In genomic region chr3:161415506-161416231, GRCh38 we compare ENCODE assay signal across 1 cellular context.
TF ChIP-seq lines count a peak whose summit lies in the region.

No MANE protein-coding gene starts in this region.

TF ChIP-seq in HEK293, 187 proteins besides CTCF, POLR2A, EP300 and RAD21 (continued from another document):
- no peak for TF ChIP-seq GLIS2 (tag by site-specific recombination; IDR thresholded peaks at IDR 0.05)
- TF ChIP-seq BCL11A (tag by site-specific recombination; IDR thresholded peaks at IDR 0.05; ENCODE audit: low read depth): 0 out of 2 replicates have a peak, but pooled peaks have one; percentile 45
- TF ChIP-seq ZBTB48 (tag by site-specific recombination; IDR thresholded peaks at IDR 0.05): no peak
- no peak for TF ChIP-seq ZNF521 (tag by site-specific recombination; IDR thresholded peaks at IDR 0.05)
- no peak for TF ChIP-seq ZNF513 (tag by site-specific recombination; IDR thresholded peaks at IDR 0.05)
- no peak for TF ChIP-seq ZNF280C (tag by site-specific recombination; IDR thresholded peaks at IDR 0.05)
- 0 out of 2 replicates have a peak, but pooled peaks have one; percentile 32 for TF ChIP-seq ZBTB17 (tag by site-specific recombination; IDR thresholded peaks at IDR 0.05)
- no peak for TF ChIP-seq ZNF510 (tag by site-specific recombination; IDR thresholded peaks at IDR 0.05; ENCODE audit: insufficient replicate concordance)
- no peak for TF ChIP-seq KLF17 (tag by site-specific recombination; IDR thresholded peaks at IDR 0.05)
- peak; percentile 26; the same call in 1 of the 2 replicates for TF ChIP-seq OSR2 (tag by site-specific recombination; IDR thresholded peaks at IDR 0.05)
- TF ChIP-seq ZNF843 (tag by site-specific recombination; IDR thresholded peaks at IDR 0.05): 0 out of 2 replicates have a peak, but pooled peaks have one; percentile 63
- peak; percentile 71 for TF ChIP-seq ZNF366 (tag by site-specific recombination; conservative IDR thresholded peaks at IDR 0.05)
- TF ChIP-seq ZNF600 (tag by site-specific recombination; IDR thresholded peaks at IDR 0.05): no peak
- no peak for TF ChIP-seq HOXC10 (CRISPR knock-in tag; IDR thresholded peaks at IDR 0.05)
- TF ChIP-seq YY1 (tag by site-specific recombination; IDR thresholded peaks at IDR 0.05): no peak
- TF ChIP-seq, protein P1, sequence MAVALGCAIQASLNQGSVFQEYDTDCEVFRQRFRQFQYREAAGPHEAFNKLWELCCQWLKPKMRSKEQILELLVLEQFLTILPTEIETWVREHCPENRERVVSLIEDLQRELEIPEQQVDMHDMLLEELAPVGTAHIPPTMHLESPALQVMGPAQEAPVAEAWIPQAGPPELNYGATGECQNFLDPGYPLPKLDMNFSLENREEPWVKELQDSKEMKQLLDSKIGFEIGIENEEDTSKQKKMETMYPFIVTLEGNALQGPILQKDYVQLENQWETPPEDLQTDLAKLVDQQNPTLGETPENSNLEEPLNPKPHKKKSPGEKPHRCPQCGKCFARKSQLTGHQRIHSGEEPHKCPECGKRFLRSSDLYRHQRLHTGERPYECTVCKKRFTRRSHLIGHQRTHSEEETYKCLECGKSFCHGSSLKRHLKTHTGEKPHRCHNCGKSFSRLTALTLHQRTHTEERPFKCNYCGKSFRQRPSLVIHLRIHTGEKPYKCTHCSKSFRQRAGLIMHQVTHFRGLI (tag by site-specific recombination; IDR thresholded peaks at IDR 0.05): no peak
- no peak for TF ChIP-seq ZNF777 (tag by site-specific recombination; IDR thresholded peaks at IDR 0.05; ENCODE audit: borderline replicate concordance)
- TF ChIP-seq ZBTB8A (tag by site-specific recombination; IDR thresholded peaks at IDR 0.05): no peak
- TF ChIP-seq, protein P2, sequence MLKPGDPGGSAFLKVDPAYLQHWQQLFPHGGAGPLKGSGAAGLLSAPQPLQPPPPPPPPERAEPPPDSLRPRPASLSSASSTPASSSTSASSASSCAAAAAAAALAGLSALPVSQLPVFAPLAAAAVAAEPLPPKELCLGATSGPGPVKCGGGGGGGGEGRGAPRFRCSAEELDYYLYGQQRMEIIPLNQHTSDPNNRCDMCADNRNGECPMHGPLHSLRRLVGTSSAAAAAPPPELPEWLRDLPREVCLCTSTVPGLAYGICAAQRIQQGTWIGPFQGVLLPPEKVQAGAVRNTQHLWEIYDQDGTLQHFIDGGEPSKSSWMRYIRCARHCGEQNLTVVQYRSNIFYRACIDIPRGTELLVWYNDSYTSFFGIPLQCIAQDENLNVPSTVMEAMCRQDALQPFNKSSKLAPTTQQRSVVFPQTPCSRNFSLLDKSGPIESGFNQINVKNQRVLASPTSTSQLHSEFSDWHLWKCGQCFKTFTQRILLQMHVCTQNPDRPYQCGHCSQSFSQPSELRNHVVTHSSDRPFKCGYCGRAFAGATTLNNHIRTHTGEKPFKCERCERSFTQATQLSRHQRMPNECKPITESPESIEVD (tag by site-specific recombination; IDR thresholded peaks at IDR 0.05): peak; percentile 87
- no peak for TF ChIP-seq ZNF560 (tag by site-specific recombination; IDR thresholded peaks at IDR 0.05; ENCODE audit: borderline replicate concordance)
- no peak for TF ChIP-seq REPIN1 (tag by site-specific recombination; IDR thresholded peaks at IDR 0.05; ENCODE audit: low read depth)
- TF ChIP-seq ZNF558 (tag by site-specific recombination; IDR thresholded peaks at IDR 0.05): peak; percentile 34; the same call in 1 of the 2 replicates
- no peak for TF ChIP-seq KLF1 (tag by site-specific recombination; IDR thresholded peaks at IDR 0.05)
- peak; percentile 58; the same call in 1 of the 2 replicates for TF ChIP-seq ZNF629 (tag by site-specific recombination; IDR thresholded peaks at IDR 0.05)
- TF ChIP-seq, protein P3, sequence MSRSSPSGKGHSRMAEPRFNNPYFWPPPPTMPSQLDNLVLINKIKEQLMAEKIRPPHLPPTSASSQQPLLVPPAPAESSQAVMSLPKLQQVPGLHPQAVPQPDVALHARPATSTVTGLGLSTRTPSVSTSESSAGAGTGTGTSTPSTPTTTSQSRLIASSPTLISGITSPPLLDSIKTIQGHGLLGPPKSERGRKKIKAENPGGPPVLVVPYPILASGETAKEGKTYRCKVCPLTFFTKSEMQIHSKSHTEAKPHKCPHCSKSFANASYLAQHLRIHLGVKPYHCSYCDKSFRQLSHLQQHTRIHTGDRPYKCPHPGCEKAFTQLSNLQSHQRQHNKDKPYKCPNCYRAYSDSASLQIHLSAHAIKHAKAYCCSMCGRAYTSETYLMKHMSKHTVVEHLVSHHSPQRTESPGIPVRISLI (tag by site-specific recombination; IDR thresholded peaks at IDR 0.05): no peak
- no peak for TF ChIP-seq ZNF785 (tag by site-specific recombination; IDR thresholded peaks at IDR 0.05)
- no peak for TF ChIP-seq SCRT1 (tag by site-specific recombination; IDR thresholded peaks at IDR 0.05; ENCODE audit: borderline replicate concordance)
- TF ChIP-seq ZXDB (tag by site-specific recombination; IDR thresholded peaks at IDR 0.05): 0 out of 2 replicates have a peak, but pooled peaks have one; percentile 19
- 0 out of 2 replicates have a peak, but pooled peaks have one; percentile 19 for TF ChIP-seq GLIS1 (tag by site-specific recombination; IDR thresholded peaks at IDR 0.05)
- no peak for TF ChIP-seq ZNF585B (tag by site-specific recombination; IDR thresholded peaks at IDR 0.05)
- TF ChIP-seq, protein P4, sequence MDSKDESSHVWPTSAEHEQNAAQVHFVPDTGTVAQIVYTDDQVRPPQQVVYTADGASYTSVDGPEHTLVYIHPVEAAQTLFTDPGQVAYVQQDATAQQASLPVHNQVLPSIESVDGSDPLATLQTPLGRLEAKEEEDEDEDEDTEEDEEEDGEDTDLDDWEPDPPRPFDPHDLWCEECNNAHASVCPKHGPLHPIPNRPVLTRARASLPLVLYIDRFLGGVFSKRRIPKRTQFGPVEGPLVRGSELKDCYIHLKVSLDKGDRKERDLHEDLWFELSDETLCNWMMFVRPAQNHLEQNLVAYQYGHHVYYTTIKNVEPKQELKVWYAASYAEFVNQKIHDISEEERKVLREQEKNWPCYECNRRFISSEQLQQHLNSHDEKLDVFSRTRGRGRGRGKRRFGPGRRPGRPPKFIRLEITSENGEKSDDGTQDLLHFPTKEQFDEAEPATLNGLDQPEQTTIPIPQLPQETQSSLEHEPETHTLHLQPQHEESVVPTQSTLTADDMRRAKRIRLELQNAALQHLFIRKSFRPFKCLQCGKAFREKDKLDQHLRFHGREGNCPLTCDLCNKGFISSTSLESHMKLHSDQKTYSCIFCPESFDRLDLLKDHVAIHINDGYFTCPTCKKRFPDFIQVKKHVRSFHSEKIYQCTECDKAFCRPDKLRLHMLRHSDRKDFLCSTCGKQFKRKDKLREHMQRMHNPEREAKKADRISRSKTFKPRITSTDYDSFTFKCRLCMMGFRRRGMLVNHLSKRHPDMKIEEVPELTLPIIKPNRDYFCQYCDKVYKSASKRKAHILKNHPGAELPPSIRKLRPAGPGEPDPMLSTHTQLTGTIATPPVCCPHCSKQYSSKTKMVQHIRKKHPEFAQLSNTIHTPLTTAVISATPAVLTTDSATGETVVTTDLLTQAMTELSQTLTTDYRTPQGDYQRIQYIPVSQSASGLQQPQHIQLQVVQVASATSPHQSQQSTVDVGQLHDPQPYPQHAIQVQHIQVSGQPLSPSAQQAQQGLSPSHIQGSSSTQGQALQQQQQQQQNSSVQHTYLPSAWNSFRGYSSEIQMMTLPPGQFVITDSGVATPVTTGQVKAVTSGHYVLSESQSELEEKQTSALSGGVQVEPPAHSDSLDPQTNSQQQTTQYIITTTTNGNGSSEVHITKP (tag by site-specific recombination; IDR thresholded peaks at IDR 0.05): peak; percentile 98
- peak; percentile 67 for TF ChIP-seq ZEB2 (tag by site-specific recombination; IDR thresholded peaks at IDR 0.05)
- TF ChIP-seq ZNF792 (tag by site-specific recombination; IDR thresholded peaks at IDR 0.05): no peak
